25 cellular contexts compared by ENCODE assay signal in the genomic region with DNA sequence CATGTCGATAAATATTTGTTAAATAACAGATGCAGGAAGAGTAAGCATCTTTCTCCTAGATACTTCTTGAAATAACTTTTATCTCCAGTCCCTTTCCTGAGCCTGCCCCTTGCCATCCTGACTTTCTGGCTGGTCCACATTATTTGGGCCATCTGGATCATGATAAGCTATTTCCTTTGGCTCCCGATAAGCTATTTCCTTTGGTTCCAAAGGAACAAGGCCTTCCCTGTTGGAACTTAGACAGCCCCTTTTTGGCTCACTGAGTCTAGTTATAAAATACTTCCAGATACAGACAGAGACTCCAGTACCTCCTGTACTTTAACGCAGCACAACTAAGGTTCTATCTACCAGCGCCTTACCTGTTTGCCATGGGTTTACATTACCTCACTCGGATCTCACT.
"Had no signal": no experiment of that assay in that cellular context is flagged by ENCODE, and none has a peak within 500 bp of the region (broad histone marks: within the 10 kb centered on the region; RNA-seq: fewer than 3 reads in every experiment).

No MANE protein-coding gene starts in this region.

- H3K4me3 ChIP-seq: ascending aorta, cardiac muscle cell, esophagus squamous epithelium, lung, neural progenitor cell, skin epidermis, upper lobe of left lung had no signal

- H3K4me1 ChIP-seq: esophagus squamous epithelium, neural progenitor cell had no signal

- DNase-seq: activated CD4-positive, alpha-beta memory T cell treated with anti-CD3 and anti-CD28 coated beads, Interleukin-2, amount 10 ng/mL, durations not matched to agents 7 days and 5 days; activated CD4-positive, alpha-beta T cell treated with anti-CD3 and anti-CD28 coated beads, Interleukin-2, amount 10 ng/mL, durations not matched to agents 7 days and 5 days; activated CD4-positive, CD25-positive, alpha-beta regulatory T cell treated with anti-CD3 and anti-CD28 coated beads, Interleukin-2, amount 50 U/mL, for 72 hours; activated CD8-positive, alpha-beta memory T cell treated with anti-CD3 and anti-CD28 coated beads, Interleukin-2, amount 50 U/mL, for 48 hours; activated gamma-delta T cell; activated naive CD4-positive, alpha-beta T cell treated with anti-CD3 and anti-CD28 coated beads, Interleukin-2, amount 10 ng/mL, durations not matched to agents 7 days and 5 days; activated naive CD8-positive, alpha-beta T cell treated with anti-CD3 and anti-CD28 coated beads, Interleukin-2, amount 10 ng/mL, durations not matched to agents 7 days and 5 days; activated T-cell treated with anti-CD3 and anti-CD28 coated beads, Interleukin-2, amount 50 U/mL, for 24 hours; endodermal cell; esophagus squamous epithelium; hippocampal formation; left colon; mesendoderm; natural killer cell; stimulated activated CD4-positive, alpha-beta T cell treated with anti-CD3 and anti-CD28 coated beads, Interleukin-4, amount 100 ng/mL, for 24 hours; T-helper 2 cell; upper lobe of left lung had no signal

- H3K36me3 ChIP-seq: ascending aorta, cardiac muscle cell, neural progenitor cell, upper lobe of left lung had no signal

- ATAC-seq: left colon; natural killer cell; sciatic nerve; stimulated activated effector memory CD8-positive, alpha-beta T cell treated with anti-CD3 and anti-CD28 coated beads, Interleukin-12 subunit alpha, Interleukin-12 subunit beta, amount 100 ng/mL, for 72 hours had no signal

- H3K27me3 ChIP-seq: ascending aorta, cardiac muscle cell, esophagus squamous epithelium, neural progenitor cell, upper lobe of left lung had no signal

- H3K27ac ChIP-seq: ascending aorta, cardiac muscle cell, epithelial cell of prostate, esophagus squamous epithelium, neural progenitor cell, skin epidermis had no signal

- H3K9me3 ChIP-seq: ascending aorta, esophagus squamous epithelium, upper lobe of left lung had no signal
